9 cellular contexts compared by ENCODE assay signal in the genomic region with DNA sequence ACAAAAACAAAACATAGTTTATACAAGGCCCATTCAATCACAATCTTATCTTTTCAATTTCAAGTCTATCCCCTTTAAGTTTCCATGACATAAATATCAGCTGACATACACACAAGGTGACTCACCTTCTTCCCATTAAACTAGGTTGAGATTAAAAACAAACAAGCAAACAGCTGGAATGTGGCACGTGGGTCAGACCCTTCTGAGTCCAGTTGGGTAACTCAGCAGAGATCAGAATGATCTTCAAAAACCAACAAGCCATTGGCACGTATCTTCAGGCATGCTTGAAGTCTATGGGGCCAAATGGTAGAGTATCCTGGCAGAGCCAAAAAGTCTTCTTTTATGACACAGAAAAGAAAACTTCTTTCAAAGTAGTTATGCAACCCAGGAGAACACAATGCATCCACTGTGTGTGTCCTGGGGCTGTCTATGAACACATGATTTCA.
DNase-seq lines count a peak whose midpoint lies in the region; ATAC-seq, FAIRE-seq and TF ChIP-seq lines count a peak whose summit lies in the region.
"Had no signal": no experiment of that assay in that cellular context is flagged by ENCODE, and none has a peak within 500 bp of the region (broad histone marks: within the 10 kb centered on the region; RNA-seq: fewer than 3 reads in every experiment).

No MANE protein-coding gene starts in this region.

- ATAC-seq in sciatic nerve (peak; percentile 92), GM18520 (IDR thresholded peaks at IDR 0.05; ENCODE audit: unreplicated experiment) (no peak)

- intact Hi-C loops in sciatic nerve (cut with DNase I), result no loop called here

- DNase-seq in GM12892 (ENCODE audit: insufficient read length) (no peak), SW 1271 (lab: John Stamatoyannopoulos, UW) (peak; percentile 38 to 64), glomerular visceral epithelial cell (ENCODE audit: extremely low spot score) (peak; percentile 60), sciatic nerve (ENCODE audit: low spot score) (no peak), NCI-H524 (lab: John Stamatoyannopoulos, UW) (no peak), anterior cingulate cortex (lab: John Stamatoyannopoulos, UW) (no peak), RKO (ENCODE audit: low spot score) (no peak)
- DNase-seq: activated T-cell treated with anti-CD3 and anti-CD28 coated beads, Interleukin-2, amount 50 U/mL, for 24 hours had no signal

- TF ChIP-seq POLR2A in GM12892 (IDR thresholded peaks at IDR 0.05; ENCODE audit: low read depth, low read length), result no peak

- FAIRE-seq in GM12892 (lab: Jason Lieb, UNC), result peak; percentile 46

Comparison
In these comparisons a context has a peak if more than half of its experiments do, and no peak if none do; other contexts are left out.
1. DNase-seq: peak in SW 1271 (2 of 2) and glomerular visceral epithelial cell (single experiment); none in GM12892 (single experiment), sciatic nerve (single experiment), NCI-H524 (0 of 2), anterior cingulate cortex (0 of 58) and RKO (single experiment).